In the genomic region with DNA sequence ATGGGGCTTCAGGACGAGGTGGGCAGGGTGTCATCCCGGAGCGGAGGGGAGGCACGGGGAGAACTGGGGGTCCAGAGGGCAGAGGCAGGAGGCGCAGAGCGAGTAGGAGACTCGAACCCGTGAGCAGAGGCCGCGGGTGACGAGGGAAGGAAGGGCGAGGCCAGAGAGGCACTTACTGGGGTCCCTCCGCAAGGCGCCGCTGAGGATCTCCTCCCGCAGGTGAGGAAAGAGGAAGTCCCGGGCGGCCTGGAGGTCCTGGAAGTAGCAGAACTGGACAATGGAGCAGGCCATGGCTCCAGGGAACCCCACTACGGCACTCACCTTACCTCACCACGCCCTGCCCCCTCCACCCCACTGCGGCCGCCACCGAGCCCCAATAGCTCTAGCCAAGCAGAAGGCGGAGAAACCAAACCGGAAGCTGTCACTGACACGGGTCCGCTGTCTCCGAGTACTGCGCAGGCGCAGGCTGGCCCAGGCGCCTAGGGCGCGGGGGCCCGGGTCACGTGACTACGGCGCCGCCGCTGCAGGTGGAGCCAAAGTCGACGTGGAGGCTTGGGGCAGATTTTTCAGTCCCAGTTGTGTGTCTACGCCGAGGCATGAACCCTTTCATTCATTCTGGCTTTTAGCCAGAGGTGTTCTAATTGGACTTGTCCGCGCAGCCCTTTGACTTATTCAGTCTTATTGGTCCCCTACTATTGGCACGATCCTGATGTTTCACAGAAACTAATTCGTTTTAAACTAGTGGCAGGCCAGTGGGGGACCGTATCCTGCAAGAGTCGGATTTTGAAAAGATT, we compare ENCODE assay signal across 8 cellular contexts. TPM values are rescaled to one million over a fixed set of nuclear protein-coding genes. Genes with fewer than 3 reads are reported as not detected.
DNase-seq lines count a peak whose midpoint lies in the region; ATAC-seq and TF ChIP-seq lines count a peak whose summit lies in the region.

A gene with protein sequence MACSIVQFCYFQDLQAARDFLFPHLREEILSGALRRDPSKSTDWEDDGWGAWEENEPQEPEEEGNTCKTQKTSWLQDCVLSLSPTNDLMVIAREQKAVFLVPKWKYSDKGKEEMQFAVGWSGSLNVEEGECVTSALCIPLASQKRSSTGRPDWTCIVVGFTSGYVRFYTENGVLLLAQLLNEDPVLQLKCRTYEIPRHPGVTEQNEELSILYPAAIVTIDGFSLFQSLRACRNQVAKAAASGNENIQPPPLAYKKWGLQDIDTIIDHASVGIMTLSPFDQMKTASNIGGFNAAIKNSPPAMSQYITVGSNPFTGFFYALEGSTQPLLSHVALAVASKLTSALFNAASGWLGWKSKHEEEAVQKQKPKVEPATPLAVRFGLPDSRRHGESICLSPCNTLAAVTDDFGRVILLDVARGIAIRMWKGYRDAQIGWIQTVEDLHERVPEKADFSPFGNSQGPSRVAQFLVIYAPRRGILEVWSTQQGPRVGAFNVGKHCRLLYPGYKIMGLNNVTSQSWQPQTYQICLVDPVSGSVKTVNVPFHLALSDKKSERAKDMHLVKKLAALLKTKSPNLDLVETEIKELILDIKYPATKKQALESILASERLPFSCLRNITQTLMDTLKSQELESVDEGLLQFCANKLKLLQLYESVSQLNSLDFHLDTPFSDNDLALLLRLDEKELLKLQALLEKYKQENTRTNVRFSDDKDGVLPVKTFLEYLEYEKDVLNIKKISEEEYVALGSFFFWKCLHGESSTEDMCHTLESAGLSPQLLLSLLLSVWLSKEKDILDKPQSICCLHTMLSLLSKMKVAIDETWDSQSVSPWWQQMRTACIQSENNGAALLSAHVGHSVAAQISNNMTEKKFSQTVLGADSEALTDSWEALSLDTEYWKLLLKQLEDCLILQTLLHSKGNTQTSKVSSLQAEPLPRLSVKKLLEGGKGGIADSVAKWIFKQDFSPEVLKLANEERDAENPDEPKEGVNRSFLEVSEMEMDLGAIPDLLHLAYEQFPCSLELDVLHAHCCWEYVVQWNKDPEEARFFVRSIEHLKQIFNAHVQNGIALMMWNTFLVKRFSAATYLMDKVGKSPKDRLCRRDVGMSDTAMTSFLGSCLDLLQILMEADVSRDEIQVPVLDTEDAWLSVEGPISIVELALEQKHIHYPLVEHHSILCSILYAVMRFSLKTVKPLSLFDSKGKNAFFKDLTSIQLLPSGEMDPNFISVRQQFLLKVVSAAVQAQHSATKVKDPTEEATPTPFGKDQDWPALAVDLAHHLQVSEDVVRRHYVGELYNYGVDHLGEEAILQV (N-terminal part only) (minus strand): TSS at position 407 of the 794 bp plus-strand sequence. CDS start 116 bp downstream, at position 291.

- WGBS in esophagus, 2 donors, result 0% methylated on average over 49 of the region's 49 CpGs

- DNase-seq in DMS153 treated with DMSO at 0.1 percent for 48 hours (lab: John Stamatoyannopoulos, UW; ENCODE audit: unreplicated experiment) (peak; percentile 99), OCI-M2 (lab: John Stamatoyannopoulos, UW; ENCODE audit: unreplicated experiment) (peak; percentile 48), activated T-cell treated with anti-CD3 and anti-CD28 coated beads for 4 hours (peak; percentile 94)
- peak; percentile 93 for DNase-seq in stimulated activated CD8-positive, alpha-beta memory T cell treated with anti-CD3 and anti-CD28 coated beads, Interleukin-7, amount 100 ng/mL, for 1 hour (ENCODE audit: low read depth in 2 of 2)

- no peaks in the 10 kb centered on the region for H3K4me1 ChIP-seq in esophagus (ENCODE audit: control insufficient read depth in 2 of 2, insufficient read depth in 2 of 2, low read length in 1 of 2)
- H3K4me1 ChIP-seq in mucosa of stomach (ENCODE audit: control insufficient read depth, insufficient read depth, low read length), result peaks cover 6% of the 10 kb centered on the region

- ATAC-seq in GM21619 (IDR thresholded peaks at IDR 0.05; ENCODE audit: unreplicated experiment), result peak; percentile 95

- H3K27me3 ChIP-seq in esophagus (ENCODE audit: control insufficient read depth in 1 of 2, insufficient read depth in 2 of 2, low read length in 2 of 2) (no peaks in the 10 kb centered on the region), mucosa of stomach (ENCODE audit: control insufficient read depth, insufficient read depth, low read length) (no peaks in the 10 kb centered on the region)

- H3K4me3 ChIP-seq in esophagus (ENCODE audit: low read depth in 1 of 2, low read length in 2 of 2), result peak within 1 kb of the TSS; percentile 88 to 94
- peak within 1 kb of the TSS; percentile 75 for H3K4me3 ChIP-seq in mucosa of stomach (ENCODE audit: low read length)

- peak within 1 kb of the TSS; percentile 96 for H3K9ac ChIP-seq in mucosa of stomach (ENCODE audit: low read length)

- no peak for TF ChIP-seq EP300 in Ishikawa (IDR thresholded peaks at IDR 0.05; ENCODE audit: borderline replicate concordance)

- H3K9me3 ChIP-seq in esophagus (ENCODE audit: control insufficient read depth in 2 of 2, insufficient read depth in 1 of 2, low read depth in 1 of 2, low read length in 1 of 2) (no peaks in the 10 kb centered on the region), mucosa of stomach (ENCODE audit: control insufficient read depth, low read length) (no peaks in the 10 kb centered on the region)

- H3K27ac ChIP-seq in esophagus (ENCODE audit: low read depth in 2 of 2, low read length in 1 of 2), result peak within 1 kb of the TSS; percentile 95 to 97

- no peak for TF ChIP-seq RAD21 in Ishikawa (IDR thresholded peaks at IDR 0.05; ENCODE audit: low read depth)

- H3K36me3 ChIP-seq in esophagus (ENCODE audit: control insufficient read depth in 2 of 2, insufficient read depth in 2 of 2, low read length in 1 of 2), result peaks cover 0 to 2% of the 10 kb centered on the region in 2 donors
- no peaks in the 10 kb centered on the region for H3K36me3 ChIP-seq in mucosa of stomach (ENCODE audit: control insufficient read depth, insufficient read depth, low read length)

TF ChIP-seq in Ishikawa, 13 proteins besides CTCF, POLR2A, EP300 and RAD21:
- TF ChIP-seq CEBPB (IDR thresholded peaks at IDR 0.05) (no peak; the same call in 1 of the 2 replicates), CREB1 (IDR thresholded peaks at IDR 0.05; ENCODE audit: low read depth) (no peak; the same call in 1 of the 2 replicates), YY1 (IDR thresholded peaks at IDR 0.05; ENCODE audit: low read depth) (no peak), TCF12 (IDR thresholded peaks at IDR 0.05; ENCODE audit: low read depth) (peak; percentile 25), TAF1 (IDR thresholded peaks at IDR 0.05; ENCODE audit: low read depth) (peak; percentile 60), TEAD4 (IDR thresholded peaks at IDR 0.05) (no peak), FOXM1 (IDR thresholded peaks at IDR 0.05; ENCODE audit: borderline replicate concordance, low read depth) (no peak), NFIC (IDR thresholded peaks at IDR 0.05) (peak; percentile 79), EGR1 (IDR thresholded peaks at IDR 0.05) (no peak), USF1 (IDR thresholded peaks at IDR 0.05) (peak; percentile 97), ZBTB7A (IDR thresholded peaks at IDR 0.05; ENCODE audit: low read depth) (no peak)
- TF ChIP-seq, protein P1, sequence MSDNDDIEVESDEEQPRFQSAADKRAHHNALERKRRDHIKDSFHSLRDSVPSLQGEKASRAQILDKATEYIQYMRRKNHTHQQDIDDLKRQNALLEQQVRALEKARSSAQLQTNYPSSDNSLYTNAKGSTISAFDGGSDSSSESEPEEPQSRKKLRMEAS (IDR thresholded peaks at IDR 0.05), result peak; percentile 90
- TF ChIP-seq, protein P2, sequence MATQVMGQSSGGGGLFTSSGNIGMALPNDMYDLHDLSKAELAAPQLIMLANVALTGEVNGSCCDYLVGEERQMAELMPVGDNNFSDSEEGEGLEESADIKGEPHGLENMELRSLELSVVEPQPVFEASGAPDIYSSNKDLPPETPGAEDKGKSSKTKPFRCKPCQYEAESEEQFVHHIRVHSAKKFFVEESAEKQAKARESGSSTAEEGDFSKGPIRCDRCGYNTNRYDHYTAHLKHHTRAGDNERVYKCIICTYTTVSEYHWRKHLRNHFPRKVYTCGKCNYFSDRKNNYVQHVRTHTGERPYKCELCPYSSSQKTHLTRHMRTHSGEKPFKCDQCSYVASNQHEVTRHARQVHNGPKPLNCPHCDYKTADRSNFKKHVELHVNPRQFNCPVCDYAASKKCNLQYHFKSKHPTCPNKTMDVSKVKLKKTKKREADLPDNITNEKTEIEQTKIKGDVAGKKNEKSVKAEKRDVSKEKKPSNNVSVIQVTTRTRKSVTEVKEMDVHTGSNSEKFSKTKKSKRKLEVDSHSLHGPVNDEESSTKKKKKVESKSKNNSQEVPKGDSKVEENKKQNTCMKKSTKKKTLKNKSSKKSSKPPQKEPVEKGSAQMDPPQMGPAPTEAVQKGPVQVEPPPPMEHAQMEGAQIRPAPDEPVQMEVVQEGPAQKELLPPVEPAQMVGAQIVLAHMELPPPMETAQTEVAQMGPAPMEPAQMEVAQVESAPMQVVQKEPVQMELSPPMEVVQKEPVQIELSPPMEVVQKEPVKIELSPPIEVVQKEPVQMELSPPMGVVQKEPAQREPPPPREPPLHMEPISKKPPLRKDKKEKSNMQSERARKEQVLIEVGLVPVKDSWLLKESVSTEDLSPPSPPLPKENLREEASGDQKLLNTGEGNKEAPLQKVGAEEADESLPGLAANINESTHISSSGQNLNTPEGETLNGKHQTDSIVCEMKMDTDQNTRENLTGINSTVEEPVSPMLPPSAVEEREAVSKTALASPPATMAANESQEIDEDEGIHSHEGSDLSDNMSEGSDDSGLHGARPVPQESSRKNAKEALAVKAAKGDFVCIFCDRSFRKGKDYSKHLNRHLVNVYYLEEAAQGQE (IDR thresholded peaks at IDR 0.05; ENCODE audit: low read depth), result no peak

RNA-seq across cellular contexts. Expression of the gene that starts here (rescaled TPM):
- 1 to 10 TPM; 5.7 to 6.1 TPM for polyA plus RNA-seq in esophagus

Comparison
In these comparisons a context has a peak if more than half of its experiments do, and no peak if none do; other contexts are left out.
1. Peak in every context shown above with its lines: DNase-seq, ATAC-seq, H3K4me3 ChIP-seq and H3K27ac ChIP-seq.
2. DNase-seq: peak in every context shown above with its lines; median percentile 99 in DMS153 treated with DMSO at 0.1 percent for 48 hours; 94 in activated T-cell treated with anti-CD3 and anti-CD28 coated beads for 4 hours; 93 in stimulated activated CD8-positive, alpha-beta memory T cell treated with anti-CD3 and anti-CD28 coated beads, Interleukin-7, amount 100 ng/mL, for 1 hour; 48 in OCI-M2.